In the genomic region with DNA sequence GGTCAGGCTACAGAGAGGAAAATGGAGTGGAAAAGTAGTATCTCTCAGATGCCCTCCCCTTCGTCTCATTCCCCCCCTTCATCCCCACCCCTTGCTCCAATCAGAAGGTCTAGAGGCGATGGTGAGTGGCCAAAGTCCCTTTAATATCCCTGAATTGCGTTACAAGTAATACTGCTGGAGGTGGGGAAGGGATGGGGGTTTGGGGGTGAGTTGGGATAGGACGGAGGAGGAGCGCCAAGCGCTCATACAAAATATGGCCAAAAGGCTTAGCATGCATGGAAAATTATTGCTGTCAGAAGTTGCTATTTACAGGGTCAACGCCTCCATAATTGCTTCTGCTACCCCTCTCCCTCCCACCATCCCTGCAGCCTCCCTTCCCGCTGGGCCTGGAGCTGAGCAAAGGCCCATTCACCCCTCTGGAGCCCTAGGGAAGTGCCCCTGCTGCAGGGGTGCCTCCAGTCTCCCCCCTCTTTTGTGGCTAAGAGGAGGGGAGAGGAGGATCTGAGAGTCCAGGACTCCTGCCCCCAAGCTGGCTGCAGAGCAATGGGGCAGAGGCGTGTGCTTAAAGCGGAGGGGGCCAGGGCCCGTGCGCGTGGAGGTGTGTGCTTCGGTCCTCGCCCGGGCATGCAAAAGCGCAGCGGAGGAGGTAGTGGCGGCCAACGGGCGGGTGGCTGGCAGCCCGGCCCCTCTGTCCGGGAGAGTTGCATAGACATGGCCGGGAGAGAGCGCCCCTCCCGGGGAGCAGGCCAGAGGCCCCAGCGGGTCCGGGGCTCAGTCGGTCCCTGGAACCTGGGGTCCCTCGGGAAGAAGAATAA, we compare ENCODE assay signal across 16 cellular contexts. TPM values are rescaled to one million over a fixed set of nuclear protein-coding genes. Genes with fewer than 3 reads are reported as not detected.
DNase-seq lines count a peak whose midpoint lies in the region; ATAC-seq and TF ChIP-seq lines count a peak whose summit lies in the region.
"Had no signal": no experiment of that assay in that cellular context is flagged by ENCODE, and none has a peak within 500 bp of the region (broad histone marks: within the 10 kb centered on the region; RNA-seq: fewer than 3 reads in every experiment).

No MANE protein-coding gene starts in this region.

- no peak for ATAC-seq in GM19467 (IDR thresholded peaks at IDR 0.05; ENCODE audit: unreplicated experiment)
- ATAC-seq in GM19452 (IDR thresholded peaks at IDR 0.05; ENCODE audit: unreplicated experiment) = no peak

- H3K9me3 ChIP-seq in HUES6 (ENCODE audit: control insufficient read depth, insufficient read depth, low read depth, low read length) (no peaks in the 10 kb centered on the region), neural cell (ENCODE audit: low read length) (no peaks in the 10 kb centered on the region)

- H3K36me3 ChIP-seq in HUES6 (ENCODE audit: control insufficient read depth, insufficient read depth, low read length) (no peaks in the 10 kb centered on the region), neural cell (ENCODE audit: insufficient read depth, low read length) (no peaks in the 10 kb centered on the region)

- H2AFZ ChIP-seq in neural cell (ENCODE audit: low read depth, low read length) = no peak overlapping the region

- H3F3A ChIP-seq in neural cell (ENCODE audit: insufficient read depth, low read length, poor library complexity, severe bottlenecking) = no peaks in the 10 kb centered on the region

- H3K9me2 ChIP-seq in neural cell (ENCODE audit: insufficient read depth, low read length) = no peaks in the 10 kb centered on the region

- TF ChIP-seq CTCF in epithelial cell of esophagus (IDR thresholded peaks at IDR 0.05; ENCODE audit: insufficient read depth, low read depth, low read length, missing control alignments) (no peak), neural cell (IDR thresholded peaks at IDR 0.05; ENCODE audit: poor library complexity, severe bottlenecking) (no peak)

- H3K9ac ChIP-seq in HUES6 (ENCODE audit: low read length) (peak overlapping the region; percentile 50), neural cell (ENCODE audit: low read length) (peak overlapping the region; percentile 12)

- H3K27ac ChIP-seq in HUES6 (ENCODE audit: low read depth, low read length) (peak overlapping the region; percentile 4; the same call in 1 of the 2 replicates), neural cell (ENCODE audit: low read length) (no peak overlapping the region)

- peaks cover 71% of the 10 kb centered on the region for H3K4me1 ChIP-seq in HUES6 (ENCODE audit: control insufficient read depth, insufficient read depth, low read length)

- no peaks in the 10 kb centered on the region for H3K79me2 ChIP-seq in neural cell (replicated peaks; ENCODE audit: insufficient read depth, low read length)

- H3K27me3 ChIP-seq in HUES6 (ENCODE audit: control insufficient read depth, insufficient read depth, low read length) (peaks cover 33% of the 10 kb centered on the region; the same call in 1 of the 2 replicates), neural cell (ENCODE audit: insufficient read depth, low read depth, low read length) (peaks cover 12% of the 10 kb centered on the region)

- peak; percentile 60 for DNase-seq in CD1c-positive myeloid dendritic cell (ENCODE audit: extremely low spot score)
- peak; percentile 64 for DNase-seq in epithelial cell of esophagus (ENCODE audit: low read depth)
- no peak for DNase-seq in activated naive CD4-positive, alpha-beta T cell treated with anti-CD3 and anti-CD28 coated beads, Interleukin-2, amount 50 U/mL, for 16 hours
- no peak for DNase-seq in NCI-H2196 (lab: John Stamatoyannopoulos, UW; ENCODE audit: unreplicated experiment)
- DNase-seq: activated naive CD8-positive, alpha-beta T cell treated with anti-CD3 and anti-CD28 coated beads, Interleukin-2, amount 50 U/mL, for 24 hours; caudate nucleus; effector CD8-positive, alpha-beta T cell; HCEC 1CT; hippocampal formation; NCI-H1436 treated with DMSO at 0.1 percent for 48 hours; SHP77; stimulated activated CD4-positive, alpha-beta T cell treated with anti-CD3 and anti-CD28 coated beads, Interleukin-4, amount 100 ng/mL, for 24 hours had no signal

- TF ChIP-seq EP300 in neural cell (conservative IDR thresholded peaks at IDR 0.05; ENCODE audit: poor library complexity, severe bottlenecking) = no peak

- no peak for TF ChIP-seq RAD21 in neural cell (conservative IDR thresholded peaks at IDR 0.05)

- peaks cover 10% of the 10 kb centered on the region for H4K20me1 ChIP-seq in neural cell (ENCODE audit: insufficient read depth)

- no peak overlapping the region for H3K4me3 ChIP-seq in HUES6 (ENCODE audit: low read depth, low read length)
- H3K4me3 ChIP-seq in epithelial cell of esophagus (ENCODE audit: low read length) = peak overlapping the region; percentile 8
- H3K4me3 ChIP-seq in neural cell (ENCODE audit: low read length) = no peak overlapping the region

- H3K4me2 ChIP-seq in neural cell (ENCODE audit: low read length) = no peak overlapping the region

TF ChIP-seq in neural cell, 6 proteins besides CTCF, POLR2A, EP300 and RAD21:
- TF ChIP-seq REST (IDR thresholded peaks at IDR 0.05; ENCODE audit: borderline replicate concordance) (no peak), POLR2AphosphoS5 (IDR thresholded peaks at IDR 0.05) (no peak), SMC3 (conservative IDR thresholded peaks at IDR 0.05; ENCODE audit: poor library complexity) (no peak), TAF1 (IDR thresholded peaks at IDR 0.05; ENCODE audit: low read depth) (no peak), MXI1 (conservative IDR thresholded peaks at IDR 0.05; ENCODE audit: poor library complexity, severe bottlenecking) (no peak), EZH2 (IDR thresholded peaks at IDR 0.05; ENCODE audit: borderline replicate concordance, insufficient read depth, low read length, poor library complexity, severe bottlenecking) (no peak)

RNA-seq across cellular contexts. Expression of gene SRXN1, which starts 8.7 kb away (rescaled TPM):
- polyA plus RNA-seq in neural cell = 6.9 and 7.5 TPM in 2 replicates
- 6.3 and 6.4 TPM in 2 replicates for polyA minus RNA-seq in neural cell

RNA-seq across cellular contexts. Expression of gene SCRT2, which starts 13.9 kb away (rescaled TPM):
- polyA plus RNA-seq in neural cell = 2.5 and 3.8 TPM in 2 replicates
- polyA minus RNA-seq in neural cell = 10.0 and 11.2 TPM in 2 replicates

RNA-seq across cellular contexts. Expression of gene TCF15, which starts 51.6 kb away (rescaled TPM):
- 0.24 TPM in 1 of 2 replicates, not detected in the other for polyA plus RNA-seq in neural cell
- not detected in 2 replicates for polyA minus RNA-seq in neural cell

Comparison
In these comparisons a context has a peak if more than half of its experiments do, and no peak if none do; other contexts are left out.
1. DNase-seq: peak in CD1c-positive myeloid dendritic cell (single experiment) and epithelial cell of esophagus (single experiment); none in activated naive CD4-positive, alpha-beta T cell treated with anti-CD3 and anti-CD28 coated beads, Interleukin-2, amount 50 U/mL, for 16 hours (single experiment) and NCI-H2196 (single experiment).